Comparison of ENCODE assay signal across 1 cellular context in the genomic region with DNA sequence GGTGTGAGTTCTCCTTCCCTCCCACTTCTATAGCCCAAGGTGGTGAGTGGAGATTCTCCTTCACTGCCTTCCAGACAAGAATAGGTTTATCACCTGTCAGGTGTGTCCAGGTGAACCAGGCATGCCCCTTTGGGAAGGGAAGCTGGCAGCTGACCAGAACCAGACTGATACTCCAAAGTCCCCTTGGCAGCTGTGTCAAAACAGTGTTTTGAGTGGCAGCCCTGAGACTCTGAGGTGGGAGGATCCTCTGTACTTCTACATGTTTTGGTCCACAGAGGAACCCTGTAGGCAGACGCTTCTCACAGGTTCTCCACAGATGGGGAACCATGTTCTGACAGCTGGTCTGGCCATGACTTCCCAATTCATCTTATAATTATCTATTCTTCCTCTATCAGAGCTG.
TF ChIP-seq lines count a peak whose summit lies in the region.

No MANE protein-coding gene starts in this region.

TF ChIP-seq in K562, 482 proteins besides CTCF, POLR2A, EP300 and RAD21:
- TF ChIP-seq, protein P1, sequence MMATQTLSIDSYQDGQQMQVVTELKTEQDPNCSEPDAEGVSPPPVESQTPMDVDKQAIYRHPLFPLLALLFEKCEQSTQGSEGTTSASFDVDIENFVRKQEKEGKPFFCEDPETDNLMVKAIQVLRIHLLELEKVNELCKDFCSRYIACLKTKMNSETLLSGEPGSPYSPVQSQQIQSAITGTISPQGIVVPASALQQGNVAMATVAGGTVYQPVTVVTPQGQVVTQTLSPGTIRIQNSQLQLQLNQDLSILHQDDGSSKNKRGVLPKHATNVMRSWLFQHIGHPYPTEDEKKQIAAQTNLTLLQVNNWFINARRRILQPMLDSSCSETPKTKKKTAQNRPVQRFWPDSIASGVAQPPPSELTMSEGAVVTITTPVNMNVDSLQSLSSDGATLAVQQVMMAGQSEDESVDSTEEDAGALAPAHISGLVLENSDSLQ (IDR thresholded peaks at IDR 0.05), result peak; percentile 28; the same call in 1 of the 2 replicates
- no peak for TF ChIP-seq ZNF324 (CRISPR knock-in tag; IDR thresholded peaks at IDR 0.05)
